15 cellular contexts compared by ENCODE assay signal in the genomic region with DNA sequence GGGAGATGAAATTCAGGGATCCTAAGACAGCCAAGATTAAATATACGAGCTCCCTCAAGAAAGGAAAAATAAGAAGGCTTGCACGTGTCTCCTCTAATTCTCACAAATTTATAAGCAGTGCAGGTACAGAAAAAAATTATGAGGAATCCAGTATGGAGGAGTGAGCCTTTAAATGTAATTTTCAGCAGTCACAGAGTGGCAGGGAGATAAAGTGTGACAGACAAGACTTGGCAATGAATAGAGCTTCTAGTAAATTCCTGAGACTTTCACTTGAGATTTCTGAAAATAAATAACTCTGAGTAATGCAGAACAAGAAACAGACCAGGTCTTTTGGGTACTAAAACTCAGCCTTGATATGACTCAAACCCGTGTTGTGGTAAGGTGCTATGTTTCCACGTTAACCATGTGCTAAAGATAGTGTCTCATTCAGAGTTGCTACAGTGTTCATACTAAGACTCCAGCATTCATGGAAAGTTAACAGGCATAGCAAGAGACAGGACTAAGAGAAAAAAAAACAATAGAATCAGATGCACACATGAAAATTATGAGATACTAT.
DNase-seq lines count a peak whose midpoint lies in the region; ATAC-seq and TF ChIP-seq lines count a peak whose summit lies in the region.
"Had no signal": no experiment of that assay in that cellular context is flagged by ENCODE, and none has a peak within 500 bp of the region (broad histone marks: within the 10 kb centered on the region; RNA-seq: fewer than 3 reads in every experiment).

No MANE protein-coding gene starts in this region.

- H3K27me3 ChIP-seq in neural progenitor cell, result no peaks in the 10 kb centered on the region
- H3K27me3 ChIP-seq: brain microvascular endothelial cell had no signal

- peak overlapping the region; percentile 63 for H2AFZ ChIP-seq in neural progenitor cell (replicated peaks)

- H3K4me1 Mint-ChIP-seq in neural progenitor cell, result no peaks in the 10 kb centered on the region
- H3K4me1 Mint-ChIP-seq: activated CD4-positive, alpha-beta T cell treated with anti-CD3 and anti-CD28 coated beads, Interleukin-2, amount 10 ng/mL, durations not matched to agents 7 days and 5 days; activated naive CD4-positive, alpha-beta T cell treated with anti-CD3 and anti-CD28 coated beads, Interleukin-2, amount 50 U/mL, for 24 hours had no signal

- no peak overlapping the region for H3K4me3 Mint-ChIP-seq in neural progenitor cell
- H3K4me3 Mint-ChIP-seq: activated CD4-positive, alpha-beta T cell treated with anti-CD3 and anti-CD28 coated beads, Interleukin-2, amount 10 ng/mL, durations not matched to agents 7 days and 5 days; activated naive CD4-positive, alpha-beta T cell treated with anti-CD3 and anti-CD28 coated beads, Interleukin-2, amount 50 U/mL, for 24 hours had no signal

- H3K9me3 ChIP-seq in neural progenitor cell (ENCODE audit: low read depth), result no peaks in the 10 kb centered on the region
- H3K9me3 ChIP-seq: Caco-2 had no signal

- no peak overlapping the region for H3K27ac ChIP-seq in neural progenitor cell
- H3K27ac ChIP-seq: brain microvascular endothelial cell had no signal

- H3K27ac Mint-ChIP-seq in neural progenitor cell, result no peak overlapping the region
- H3K27ac Mint-ChIP-seq: activated CD4-positive, alpha-beta T cell treated with anti-CD3 and anti-CD28 coated beads, Interleukin-2, amount 10 ng/mL, durations not matched to agents 7 days and 5 days; activated naive CD4-positive, alpha-beta T cell treated with anti-CD3 and anti-CD28 coated beads, Interleukin-2, amount 50 U/mL, for 24 hours had no signal

- H4K20me1 ChIP-seq in neural progenitor cell (ENCODE audit: low read depth), result no peaks in the 10 kb centered on the region

- no peaks in the 10 kb centered on the region for H3K27me3 Mint-ChIP-seq in neural progenitor cell (ENCODE audit: insufficient read depth, low read depth)
- H3K27me3 Mint-ChIP-seq: activated CD4-positive, alpha-beta T cell treated with anti-CD3 and anti-CD28 coated beads, Interleukin-2, amount 10 ng/mL, durations not matched to agents 7 days and 5 days; activated naive CD4-positive, alpha-beta T cell treated with anti-CD3 and anti-CD28 coated beads, Interleukin-2, amount 50 U/mL, for 24 hours had no signal

- no peaks in the 10 kb centered on the region for H3K9me3 Mint-ChIP-seq in neural progenitor cell
- H3K9me3 Mint-ChIP-seq: activated CD4-positive, alpha-beta T cell treated with anti-CD3 and anti-CD28 coated beads, Interleukin-2, amount 10 ng/mL, durations not matched to agents 7 days and 5 days; activated naive CD4-positive, alpha-beta T cell treated with anti-CD3 and anti-CD28 coated beads, Interleukin-2, amount 50 U/mL, for 24 hours had no signal

- no peaks in the 10 kb centered on the region for H3K36me3 Mint-ChIP-seq in neural progenitor cell
- H3K36me3 Mint-ChIP-seq: activated naive CD4-positive, alpha-beta T cell treated with anti-CD3 and anti-CD28 coated beads, Interleukin-2, amount 50 U/mL, for 24 hours had no signal

- H3F3A ChIP-seq in neural progenitor cell (ENCODE audit: low read depth), result peaks cover 5% of the 10 kb centered on the region

- no peaks in the 10 kb centered on the region for H3K79me2 ChIP-seq in neural progenitor cell (ENCODE audit: low read depth)

- no peaks in the 10 kb centered on the region for H3K36me3 ChIP-seq in neural progenitor cell
- H3K36me3 ChIP-seq: brain microvascular endothelial cell had no signal

- in situ Hi-C loops in KBM-7 (cut with MboI; ENCODE audit: low pct_unique_long_range_greater_than_20kb, low sequenced_read_pairs), result no loop called here

- DNase-seq in amniotic epithelial cell (ENCODE audit: low read depth) (peak; percentile 35), neural progenitor cell (ENCODE audit: low spot score) (no peak), KBM-7 (no peak)
- DNase-seq: activated CD4-positive, alpha-beta T cell treated with anti-CD3 and anti-CD28 coated beads, Interleukin-2, amount 10 ng/mL, durations not matched to agents 7 days and 5 days; activated T-cell treated with anti-CD3 and anti-CD28 coated beads, Interleukin-2, amount 50 U/mL, for 1 hour; AML-193; brain microvascular endothelial cell; Caco-2; NCI-H187; small intestine had no signal

- no peak overlapping the region for H3K9ac ChIP-seq in neural progenitor cell

- no peak overlapping the region for H3K4me2 ChIP-seq in neural progenitor cell

- no peaks in the 10 kb centered on the region for H3K4me1 ChIP-seq in neural progenitor cell
- H3K4me1 ChIP-seq: Caco-2 had no signal

- H3K4me3 ChIP-seq in neural progenitor cell, result no peak overlapping the region

- TF ChIP-seq CTCF in neural progenitor cell (IDR thresholded peaks at IDR 0.05), result no peak

- ATAC-seq in GM18868 (IDR thresholded peaks at IDR 0.05; ENCODE audit: unreplicated experiment) (peak; percentile 93), HG02973 (IDR thresholded peaks at IDR 0.05; ENCODE audit: unreplicated experiment) (peak; percentile 46), GM21447 (IDR thresholded peaks at IDR 0.05; ENCODE audit: unreplicated experiment) (no peak), GM21528 (IDR thresholded peaks at IDR 0.05; ENCODE audit: low FRiP score, unreplicated experiment) (no peak)

Comparison
In these comparisons a context has a peak if more than half of its experiments do, and no peak if none do; other contexts are left out.
1. ATAC-seq: peak in GM18868 (single experiment) and HG02973 (single experiment); none in GM21447 (single experiment) and GM21528 (single experiment).